In genomic region chr13:77519396-77519795, GRCh38 we compare ENCODE assay signal across 5 cellular contexts. TPM values are rescaled to one million over a fixed set of nuclear protein-coding genes. Genes with fewer than 3 reads are reported as not detected.
"Had no signal": no experiment of that assay in that cellular context is flagged by ENCODE, and none has a peak within 500 bp of the region (broad histone marks: within the 10 kb centered on the region; RNA-seq: fewer than 3 reads in every experiment).

No MANE protein-coding gene starts in this region.

RNA-seq across cellular contexts. Expression of gene SCEL, which starts 16.1 kb away (rescaled TPM):
- total RNA-seq: HepG2, HT1080, IMR-90, K562 had no signal
- polyA plus RNA-seq: HepG2, IgD-negative memory B cell, IMR-90, K562 had no signal
